In genomic region chr22:20211409-20211996, GRCh38 we compare ENCODE assay signal across 1 cellular context.
TF ChIP-seq lines count a peak whose summit lies in the region.

No MANE protein-coding gene starts in this region.

TF ChIP-seq in GM23338, 12 proteins besides CTCF, POLR2A, EP300 and RAD21 (continued from another document):
- TF ChIP-seq ZNF462 (CRISPR knock-in tag; IDR thresholded peaks at IDR 0.05): no peak
- TF ChIP-seq REST (IDR thresholded peaks at IDR 0.05; ENCODE audit: unreplicated experiment): no peak
- no peak for TF ChIP-seq CREB1 (CRISPR knock-in tag; IDR thresholded peaks at IDR 0.05; ENCODE audit: low read depth)
- no peak for TF ChIP-seq STAT1 (IDR thresholded peaks at IDR 0.05; ENCODE audit: unreplicated experiment)
- TF ChIP-seq POLR2AphosphoS5 (IDR thresholded peaks at IDR 0.05; ENCODE audit: low read depth): no peak
TF ChIP-seq in GM23338: peak in this region for 0.
